20 cellular contexts compared by ENCODE assay signal in the genomic region with DNA sequence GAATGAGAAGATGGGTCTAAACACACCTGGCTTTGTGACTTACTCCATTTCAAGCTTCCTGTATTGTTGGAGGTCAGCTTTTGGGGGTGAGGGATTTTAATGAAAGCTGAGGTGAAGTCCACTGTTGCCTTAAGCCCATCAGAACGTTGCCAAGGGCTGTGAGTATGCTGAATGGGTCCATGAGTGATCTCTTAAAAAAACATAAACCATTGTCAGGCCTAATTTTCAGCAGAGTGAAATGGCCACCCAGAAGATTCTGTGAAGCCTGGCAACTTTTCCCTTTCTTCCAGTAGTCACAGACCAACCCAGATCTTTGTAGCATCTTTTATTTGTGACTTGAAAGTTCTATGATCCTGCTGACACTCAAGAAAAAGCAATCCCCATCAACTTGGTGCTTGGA.
DNase-seq lines count a peak whose midpoint lies in the region; ATAC-seq and TF ChIP-seq lines count a peak whose summit lies in the region.
"Had no signal": no experiment of that assay in that cellular context is flagged by ENCODE, and none has a peak within 500 bp of the region (broad histone marks: within the 10 kb centered on the region; RNA-seq: fewer than 3 reads in every experiment).

No MANE protein-coding gene starts in this region.

- H3K36me3 Mint-ChIP-seq in activated CD4-positive, alpha-beta memory T cell treated with anti-CD3 and anti-CD28 coated beads for 36 hours: peaks cover 24% of the 10 kb centered on the region
- peaks cover 47% of the 10 kb centered on the region for H3K36me3 Mint-ChIP-seq in activated CD4-positive, alpha-beta memory T cell treated with anti-CD3 and anti-CD28 coated beads, Interleukin-2, amount 10 ng/mL, durations not matched to agents 7 days and 5 days (ENCODE audit: low read depth)
- H3K36me3 Mint-ChIP-seq in endodermal cell (ENCODE audit: low read depth): peaks cover 6% of the 10 kb centered on the region
- peaks cover 22% of the 10 kb centered on the region for H3K36me3 Mint-ChIP-seq in stimulated activated effector memory CD8-positive, alpha-beta T cell treated with anti-CD3 and anti-CD28 coated beads, Interleukin-12 subunit alpha, Interleukin-12 subunit beta, amount 100 ng/mL, for 72 hours

- H3K79me2 ChIP-seq in OCI-LY3 (ENCODE audit: low read length): no peaks in the 10 kb centered on the region

- no peak for DNase-seq in activated CD4-positive, alpha-beta memory T cell treated with anti-CD3 and anti-CD28 coated beads for 36 hours
- no peak for DNase-seq in activated CD4-positive, alpha-beta memory T cell treated with anti-CD3 and anti-CD28 coated beads, Interleukin-2, amount 10 ng/mL, durations not matched to agents 7 days and 5 days
- DNase-seq in endodermal cell: no peak
- DNase-seq in stimulated activated effector memory CD8-positive, alpha-beta T cell treated with anti-CD3 and anti-CD28 coated beads, Interleukin-12 subunit alpha, Interleukin-12 subunit beta, amount 100 ng/mL, for 72 hours (ENCODE audit: low spot score in 2 of 2): no peak
- DNase-seq in amniotic stem cell (lab: John Stamatoyannopoulos, UW): no peak
- no peak for DNase-seq in NCI-H2107 treated with DMSO at 0.1 percent for 48 hours (lab: John Stamatoyannopoulos, UW; ENCODE audit: unreplicated experiment)
- no peak for DNase-seq in anterior cingulate cortex (lab: John Stamatoyannopoulos, UW)
- DNase-seq: 8988T; activated naive CD8-positive, alpha-beta T cell treated with anti-CD3 and anti-CD28 coated beads, Interleukin-2, amount 10 ng/mL, durations not matched to agents 7 days and 5 days; central memory CD4-positive, alpha-beta T cell; COR-L47; effector CD4-positive, alpha-beta T cell; Karpas-422; NCI-H226; occipital lobe; SIG-M5; small intestine; upper lobe of right lung had no signal

- no peak for ATAC-seq in stimulated activated effector memory CD8-positive, alpha-beta T cell treated with anti-CD3 and anti-CD28 coated beads, Interleukin-12 subunit alpha, Interleukin-12 subunit beta, amount 100 ng/mL, for 72 hours
- ATAC-seq: upper lobe of right lung had no signal

- peaks cover 7% of the 10 kb centered on the region for H3K9me3 Mint-ChIP-seq in activated CD4-positive, alpha-beta memory T cell treated with anti-CD3 and anti-CD28 coated beads for 36 hours
- H3K9me3 Mint-ChIP-seq in activated CD4-positive, alpha-beta memory T cell treated with anti-CD3 and anti-CD28 coated beads, Interleukin-2, amount 10 ng/mL, durations not matched to agents 7 days and 5 days: peaks cover 6% of the 10 kb centered on the region
- peaks cover 5% of the 10 kb centered on the region for H3K9me3 Mint-ChIP-seq in endodermal cell
- H3K9me3 Mint-ChIP-seq in stimulated activated effector memory CD8-positive, alpha-beta T cell treated with anti-CD3 and anti-CD28 coated beads, Interleukin-12 subunit alpha, Interleukin-12 subunit beta, amount 100 ng/mL, for 72 hours: no peaks in the 10 kb centered on the region
- H3K9me3 Mint-ChIP-seq: activated naive CD8-positive, alpha-beta T cell treated with anti-CD3 and anti-CD28 coated beads, Interleukin-2, amount 10 ng/mL, durations not matched to agents 7 days and 5 days had no signal

- POLR2A ChIA-PET in activated CD4-positive, alpha-beta memory T cell treated with anti-CD3 and anti-CD28 coated beads for 36 hours (lab: Charles Lee): interaction anchor here (1.3 kb wide), 1 partner anchor 51 kb away, joined by 3 read pairs; no protein-coding TSS in a partner anchor
- POLR2A ChIA-PET in activated CD4-positive, alpha-beta memory T cell treated with anti-CD3 and anti-CD28 coated beads, Interleukin-2, amount 10 ng/mL, durations not matched to agents 7 days and 5 days (lab: Charles Lee): interaction anchor here (1.0 kb wide), 1 partner anchor 50 kb away, joined by 4 read pairs; no protein-coding TSS in a partner anchor

- peaks cover 67% of the 10 kb centered on the region for H3K4me1 Mint-ChIP-seq in activated CD4-positive, alpha-beta memory T cell treated with anti-CD3 and anti-CD28 coated beads for 36 hours (ENCODE audit: low read depth)
- H3K4me1 Mint-ChIP-seq in activated CD4-positive, alpha-beta memory T cell treated with anti-CD3 and anti-CD28 coated beads, Interleukin-2, amount 10 ng/mL, durations not matched to agents 7 days and 5 days: peaks cover 69% of the 10 kb centered on the region
- peaks cover 52% of the 10 kb centered on the region for H3K4me1 Mint-ChIP-seq in endodermal cell
- H3K4me1 Mint-ChIP-seq in stimulated activated effector memory CD8-positive, alpha-beta T cell treated with anti-CD3 and anti-CD28 coated beads, Interleukin-12 subunit alpha, Interleukin-12 subunit beta, amount 100 ng/mL, for 72 hours: peaks cover 68% of the 10 kb centered on the region

- no peak overlapping the region for H3K4me3 Mint-ChIP-seq in activated CD4-positive, alpha-beta memory T cell treated with anti-CD3 and anti-CD28 coated beads for 36 hours
- H3K4me3 Mint-ChIP-seq in activated CD4-positive, alpha-beta memory T cell treated with anti-CD3 and anti-CD28 coated beads, Interleukin-2, amount 10 ng/mL, durations not matched to agents 7 days and 5 days: no peak overlapping the region
- H3K4me3 Mint-ChIP-seq in endodermal cell: no peak overlapping the region
- H3K4me3 Mint-ChIP-seq in stimulated activated effector memory CD8-positive, alpha-beta T cell treated with anti-CD3 and anti-CD28 coated beads, Interleukin-12 subunit alpha, Interleukin-12 subunit beta, amount 100 ng/mL, for 72 hours: no peak overlapping the region
- H3K4me3 Mint-ChIP-seq: activated naive CD8-positive, alpha-beta T cell treated with anti-CD3 and anti-CD28 coated beads, Interleukin-2, amount 10 ng/mL, durations not matched to agents 7 days and 5 days had no signal

- H3K9me3 ChIP-seq in OCI-LY3 (ENCODE audit: insufficient read depth, low read length) (no peaks in the 10 kb centered on the region), endodermal cell (ENCODE audit: control insufficient read depth, low read length) (peaks cover 8% of the 10 kb centered on the region)
- H3K9me3 ChIP-seq: upper lobe of right lung had no signal

- H3K4me1 ChIP-seq in OCI-LY3 (ENCODE audit: low read length) (peaks cover 22% of the 10 kb centered on the region), endodermal cell (ENCODE audit: control insufficient read depth, insufficient read depth, low read length) (peaks cover 40% of the 10 kb centered on the region)

- H4K20me1 ChIP-seq in OCI-LY3 (ENCODE audit: insufficient read depth, low read length): peaks cover 15% of the 10 kb centered on the region; the same call in 1 of the 2 replicates

- intact Hi-C loops in activated CD4-positive, alpha-beta memory T cell treated with anti-CD3 and anti-CD28 coated beads for 36 hours (cut with micrococcal nuclease): no loop called here

- TF ChIP-seq CTCF in OCI-LY3 (IDR thresholded peaks at IDR 0.05; ENCODE audit: low read depth, low read length): no peak
- no peak for TF ChIP-seq CTCF in endodermal cell (conservative IDR thresholded peaks at IDR 0.05)

- no peak overlapping the region for H3K27ac ChIP-seq in OCI-LY3 (ENCODE audit: low read length)
- H3K27ac ChIP-seq in endodermal cell (ENCODE audit: low read depth, low read length): no peak overlapping the region
- H3K27ac ChIP-seq: hepatocyte, upper lobe of right lung had no signal

- H3K9ac ChIP-seq in OCI-LY3 (ENCODE audit: low read length) (no peak overlapping the region), endodermal cell (ENCODE audit: extremely low read depth, low read length, poor library complexity, severe bottlenecking) (no peak overlapping the region)

- WGBS in endodermal cell (ENCODE audit: insufficient coverage in 1 of 2, insufficient read length in 1 of 2), 2 experiments: 22 to 40% methylated on average over 1 of the region's 1 CpG

- no peak overlapping the region for H2AFZ ChIP-seq in OCI-LY3 (ENCODE audit: low read depth, low read length)
- H2AFZ ChIP-seq: hepatocyte had no signal

- CTCF ChIA-PET in activated CD4-positive, alpha-beta memory T cell treated with anti-CD3 and anti-CD28 coated beads for 36 hours (lab: Charles Lee): no interaction called here
- CTCF ChIA-PET in activated CD4-positive, alpha-beta memory T cell treated with anti-CD3 and anti-CD28 coated beads, Interleukin-2, amount 10 ng/mL, durations not matched to agents 7 days and 5 days (lab: Charles Lee): no interaction called here

- H3K4me3 ChIP-seq in OCI-LY3 (ENCODE audit: low read length) (no peak overlapping the region), endodermal cell (ENCODE audit: low read length) (no peak overlapping the region)
- H3K4me3 ChIP-seq: hepatocyte, upper lobe of right lung had no signal

- H3K27ac Mint-ChIP-seq in activated CD4-positive, alpha-beta memory T cell treated with anti-CD3 and anti-CD28 coated beads for 36 hours: peak overlapping the region; percentile 51
- no peak overlapping the region for H3K27ac Mint-ChIP-seq in activated CD4-positive, alpha-beta memory T cell treated with anti-CD3 and anti-CD28 coated beads, Interleukin-2, amount 10 ng/mL, durations not matched to agents 7 days and 5 days
- peak overlapping the region; percentile 27 for H3K27ac Mint-ChIP-seq in endodermal cell
- H3K27ac Mint-ChIP-seq in stimulated activated effector memory CD8-positive, alpha-beta T cell treated with anti-CD3 and anti-CD28 coated beads, Interleukin-12 subunit alpha, Interleukin-12 subunit beta, amount 100 ng/mL, for 72 hours: peak overlapping the region; percentile 83
- H3K27ac Mint-ChIP-seq: activated naive CD8-positive, alpha-beta T cell treated with anti-CD3 and anti-CD28 coated beads, Interleukin-2, amount 10 ng/mL, durations not matched to agents 7 days and 5 days had no signal

- H3K27me3 ChIP-seq in OCI-LY3 (ENCODE audit: low read depth, low read length) (no peaks in the 10 kb centered on the region), endodermal cell (ENCODE audit: control insufficient read depth, insufficient read depth, low read length, poor library complexity, severe bottlenecking) (no peaks in the 10 kb centered on the region)
- H3K27me3 ChIP-seq: hepatocyte, upper lobe of right lung had no signal

- no peaks in the 10 kb centered on the region for H3K36me3 ChIP-seq in OCI-LY3 (replicated peaks; ENCODE audit: low read depth, low read length)
- peaks cover 7% of the 10 kb centered on the region for H3K36me3 ChIP-seq in endodermal cell (ENCODE audit: control insufficient read depth, insufficient read depth, low read length)
- H3K36me3 ChIP-seq: upper lobe of right lung had no signal

- H3K27me3 Mint-ChIP-seq in activated CD4-positive, alpha-beta memory T cell treated with anti-CD3 and anti-CD28 coated beads for 36 hours: no peaks in the 10 kb centered on the region
- H3K27me3 Mint-ChIP-seq in activated CD4-positive, alpha-beta memory T cell treated with anti-CD3 and anti-CD28 coated beads, Interleukin-2, amount 10 ng/mL, durations not matched to agents 7 days and 5 days: no peaks in the 10 kb centered on the region
- peaks cover 18% of the 10 kb centered on the region for H3K27me3 Mint-ChIP-seq in endodermal cell (ENCODE audit: insufficient read depth)
- H3K27me3 Mint-ChIP-seq: activated naive CD8-positive, alpha-beta T cell treated with anti-CD3 and anti-CD28 coated beads, Interleukin-2, amount 10 ng/mL, durations not matched to agents 7 days and 5 days had no signal

- peak overlapping the region; percentile 10; the same call in 1 of the 2 replicates for H3K4me2 ChIP-seq in OCI-LY3 (ENCODE audit: low read length)
- H3K4me2 ChIP-seq: hepatocyte had no signal
